8 cellular contexts compared by ENCODE assay signal in genomic region chr14:22386924-22387775, GRCh38.
DNase-seq lines count a peak whose midpoint lies in the region; ATAC-seq and TF ChIP-seq lines count a peak whose summit lies in the region.

No MANE protein-coding gene starts in this region.

- no TSS peak for BruUV-seq in Panc1 (replicated peaks; lab: Mats Ljungman, UMichigan)

- H3K9me3 ChIP-seq in DND-41 (ENCODE audit: insufficient read depth, low read length, severe bottlenecking) (no peaks in the 10 kb centered on the region), Panc1 (ENCODE audit: control insufficient read depth, insufficient read depth, low read depth, low read length) (no peaks in the 10 kb centered on the region), lower lobe of right lung (no peaks in the 10 kb centered on the region)

- CTCF ChIA-PET in Panc1 (lab: Charles Lee) = no interaction called here

- intact Hi-C loops in Panc1 (cut with micrococcal nuclease; ENCODE audit: unreplicated experiment) (loop anchor here (2.0 kb wide), 1 partner anchor 86 kb away; no protein-coding TSS in a partner anchor), dorsolateral prefrontal cortex (cut with DNase I) (loop anchor here (1.0 to 10.0 kb wide), 7 partner anchors 70 to 465 kb away; partner anchors contain the start of gene OXA1L (in 2 of the 2)), lower lobe of right lung (cut with DNase I) (no loop called here)

- H3K4me3 ChIP-seq in DND-41 (ENCODE audit: low read depth in 1 of 2, low read length in 2 of 2) (no peak overlapping the region), Panc1 (ENCODE audit: low read depth in 2 of 2, low read length in 2 of 2) (no peak overlapping the region), dorsolateral prefrontal cortex (peak overlapping the region in 54 of 59 donors; percentile 1 to 57 (median 31)), lower lobe of right lung (no peak overlapping the region)

- peak; percentile 71 for DNase-seq in DND-41
- DNase-seq in KG1 (lab: John Stamatoyannopoulos, UW) = peak; percentile 57
- DNase-seq in Panc1 (ENCODE audit: low read depth, low spot score) = peak; percentile 50
- DNase-seq in dorsolateral prefrontal cortex = peak in 8 of 10 donors; percentile 62 to 83 (median 67)
- DNase-seq in lower lobe of right lung = peak; percentile 50
- peak; percentile 79 for DNase-seq in ureter (ENCODE audit: low spot score)

- no peaks in the 10 kb centered on the region for H3K27me3 ChIP-seq in DND-41 (ENCODE audit: insufficient read depth, low read length, poor library complexity)
- no peaks in the 10 kb centered on the region; the same call in 1 of the 2 replicates for H3K27me3 ChIP-seq in Panc1 (ENCODE audit: control insufficient read depth, insufficient read depth, low read length)
- H3K27me3 ChIP-seq in dorsolateral prefrontal cortex = no peaks in the 10 kb centered on the region
- H3K27me3 ChIP-seq in lower lobe of right lung (ENCODE audit: low read depth) = peaks cover 4% of the 10 kb centered on the region

- H3K36me3 ChIP-seq in DND-41 (ENCODE audit: insufficient read depth, low read length) (no peaks in the 10 kb centered on the region), Panc1 (ENCODE audit: control insufficient read depth, insufficient read depth, low read length) (no peaks in the 10 kb centered on the region), lower lobe of right lung (no peaks in the 10 kb centered on the region)

- ATAC-seq in DND-41 (ENCODE audit: insufficient read depth, low read depth) = peak; percentile 61
- ATAC-seq in Panc1 = peak; percentile 71
- ATAC-seq in lower lobe of right lung = peak; percentile 29 to 57
- no peak for ATAC-seq in GM21515 (IDR thresholded peaks at IDR 0.05; ENCODE audit: unreplicated experiment)
- no peak for ATAC-seq in HG02623 (IDR thresholded peaks at IDR 0.05; ENCODE audit: unreplicated experiment)

- no peak overlapping the region for H3K27ac ChIP-seq in DND-41 (ENCODE audit: low read length)
- no peak overlapping the region for H3K27ac ChIP-seq in Panc1 (ENCODE audit: low read length)
- H3K27ac ChIP-seq in dorsolateral prefrontal cortex = peak overlapping the region in 24 of 59 donors; percentile 4 to 93 (median 68)
- no peak overlapping the region for H3K27ac ChIP-seq in lower lobe of right lung

- in situ Hi-C loops in Panc1 (cut with HindIII; ENCODE audit: low pct_unique_long_range_greater_than_20kb, low sequenced_read_pairs) = no loop called here

- no peaks in the 10 kb centered on the region for H3K79me2 ChIP-seq in DND-41 (ENCODE audit: insufficient read depth, low read length)

- H4K20me1 ChIP-seq in DND-41 (ENCODE audit: insufficient read depth, low read length) = no peaks in the 10 kb centered on the region

- POLR2A ChIA-PET in Panc1 (lab: Charles Lee) = no interaction called here

- peaks cover 44% of the 10 kb centered on the region for H3K4me1 ChIP-seq in DND-41 (ENCODE audit: insufficient read depth, low read length)
- no peaks in the 10 kb centered on the region for H3K4me1 ChIP-seq in Panc1 (ENCODE audit: control insufficient read depth, insufficient read depth, low read length)
- H3K4me1 ChIP-seq in lower lobe of right lung = no peaks in the 10 kb centered on the region

- peak overlapping the region; percentile 53; the same call in 1 of the 2 replicates for H2AFZ ChIP-seq in DND-41 (ENCODE audit: low read depth, low read length)

- TF ChIP-seq CTCF in DND-41 (IDR thresholded peaks at IDR 0.05; ENCODE audit: borderline replicate concordance, extremely low read depth, low read length, poor library complexity, severe bottlenecking) (peak; percentile 77), Panc1 (IDR thresholded peaks at IDR 0.05) (peak; percentile 79), dorsolateral prefrontal cortex (IDR thresholded peaks at IDR 0.05 in 54 of 56, conservative IDR thresholded peaks at IDR 0.05 in 2 of 56; ENCODE audit: low read depth in 1 of 56, partially characterized antibody in 56 of 56) (peak; percentile 74 to 98 (median 90)), lower lobe of right lung (IDR thresholded peaks at IDR 0.05) (peak; percentile 80)

- no peak overlapping the region for H3K9ac ChIP-seq in DND-41 (ENCODE audit: low read depth, low read length)

- no peak overlapping the region for H3K4me2 ChIP-seq in DND-41 (ENCODE audit: insufficient read depth, low read length)

Comparison
In these comparisons a context has a peak if more than half of its experiments do, and no peak if none do; other contexts are left out.
1. ATAC-seq: peak in DND-41 (single experiment), Panc1 (single experiment) and lower lobe of right lung (2 of 2); none in GM21515 (single experiment) and HG02623 (single experiment).
2. H3K4me3 ChIP-seq: peak in dorsolateral prefrontal cortex (54 of 59); none in DND-41 (0 of 2), Panc1 (0 of 2) and lower lobe of right lung (single experiment).
3. Peak in every context shown above with its lines, with median percentiles within 50 percentile points of each other: DNase-seq and CTCF ChIP-seq.